ENCODE assay signal across 43 cellular contexts in the genomic region with DNA sequence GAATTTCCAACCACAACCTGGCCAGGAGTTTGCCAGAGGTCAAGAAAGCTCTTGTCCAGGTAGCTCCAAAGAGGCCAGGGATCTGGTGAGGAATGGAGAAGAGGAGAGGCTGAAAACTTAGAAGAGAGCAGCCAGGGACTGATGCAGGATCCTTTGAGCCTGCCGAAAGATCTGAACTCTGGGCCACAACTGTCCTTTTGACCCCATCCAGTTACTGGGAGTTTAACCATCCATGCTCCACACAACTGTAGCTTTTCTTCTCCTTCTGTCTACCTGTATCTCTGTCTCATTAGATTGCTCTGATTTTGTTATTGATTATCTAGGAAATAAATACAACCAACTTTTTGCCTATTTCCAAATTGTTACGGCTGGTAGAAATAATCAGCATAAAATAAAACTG. TPM values are rescaled to one million over a fixed set of nuclear protein-coding genes. Genes with fewer than 3 reads are reported as not detected.
"Had no signal": no experiment of that assay in that cellular context is flagged by ENCODE, and none has a peak within 500 bp of the region (broad histone marks: within the 10 kb centered on the region; RNA-seq: fewer than 3 reads in every experiment).

No MANE protein-coding gene starts in this region.

- H3K9me3 ChIP-seq: adrenal gland, ascending aorta, body of pancreas had no signal

- H3K36me3 ChIP-seq: adrenal gland, ascending aorta, brain microvascular endothelial cell, breast epithelium, cardiac muscle cell had no signal

- DNase-seq: activated effector memory CD4-positive, alpha-beta T cell treated with anti-CD3 and anti-CD28 coated beads, Interleukin-2, amount 50 U/mL, for 16 hours; activated effector memory CD4-positive, alpha-beta T cell treated with Interleukin-2 at 50 U/mL for 16 hours; activated gamma-delta T cell; activated gamma-delta T cell treated with Interleukin-2 at 50 U/mL for 16 hours; activated naive CD4-positive, alpha-beta T cell; activated naive CD4-positive, alpha-beta T cell treated with anti-CD3 and anti-CD28 coated beads for 36 hours; activated naive CD4-positive, alpha-beta T cell treated with anti-CD3 and anti-CD28 coated beads, Interleukin-2, amount 10 ng/mL, durations not matched to agents 7 days and 5 days; activated naive CD4-positive, alpha-beta T cell treated with anti-CD3 and anti-CD28 coated beads, Interleukin-2, amount 50 U/mL, for 16 hours; activated naive CD4-positive, alpha-beta T cell treated with Interleukin-2 at 50 U/mL for 16 hours; activated naive CD8-positive, alpha-beta T cell treated with anti-CD3 and anti-CD28 coated beads for 36 hours; activated naive CD8-positive, alpha-beta T cell treated with anti-CD3 and anti-CD28 coated beads, Interleukin-2, amount 10 ng/mL, durations not matched to agents 7 days and 5 days; activated naive CD8-positive, alpha-beta T cell treated with anti-CD3 and anti-CD28 coated beads, Interleukin-2, amount 50 U/mL, for 24 hours; activated T-cell treated with anti-CD3 and anti-CD28 coated beads, Interleukin-2, amount 50 U/mL, for 1 hour; activated T-cell treated with anti-CD3 and anti-CD28 coated beads, Interleukin-2, amount 50 U/mL, for 24 hours; activated T-cell treated with anti-CD3 and anti-CD28 coated beads, Interleukin-2, amount 50 U/mL, for 4 hours; activated T-cell treated with anti-CD3 and anti-CD28 coated beads, Interleukin-2, amount 50 U/mL, for 48 hours; activated T-cell treated with anti-CD3 and anti-CD28 coated beads, Interleukin-2, amount 50 U/mL, for 72 hours; adrenal gland; amniotic stem cell; amygdala; anterior cingulate cortex; aorta; body of pancreas; brain microvascular endothelial cell; caudate nucleus; central memory CD4-positive, alpha-beta T cell; cerebellar nuclear complex had no signal

- H3K4me1 Mint-ChIP-seq: activated naive CD4-positive, alpha-beta T cell treated with anti-CD3 and anti-CD28 coated beads, Interleukin-2, amount 10 ng/mL, durations not matched to agents 7 days and 5 days; activated naive CD4-positive, alpha-beta T cell treated with anti-CD3 and anti-CD28 coated beads, Interleukin-2, amount 50 U/mL, for 24 hours; activated naive CD8-positive, alpha-beta T cell treated with anti-CD3 and anti-CD28 coated beads for 36 hours; activated naive CD8-positive, alpha-beta T cell treated with anti-CD3 and anti-CD28 coated beads, Interleukin-2, amount 10 ng/mL, durations not matched to agents 7 days and 5 days; activated naive CD8-positive, alpha-beta T cell treated with anti-CD3 and anti-CD28 coated beads, Interleukin-2, amount 50 U/mL, for 24 hours; activated T-helper 17 cell treated with anti-CD3 and anti-CD28 coated beads, Interleukin-2, amount 50 U/mL, for 72 hours; brain; central memory CD8-positive, alpha-beta T cell had no signal

- H3K27me3 Mint-ChIP-seq: activated naive CD4-positive, alpha-beta T cell treated with anti-CD3 and anti-CD28 coated beads, Interleukin-2, amount 50 U/mL, for 24 hours; activated naive CD8-positive, alpha-beta T cell treated with anti-CD3 and anti-CD28 coated beads for 36 hours; brain had no signal

- H3K27ac ChIP-seq: adrenal gland, ascending aorta, body of pancreas, brain microvascular endothelial cell, breast epithelium, cardiac muscle cell had no signal

- H3K36me3 Mint-ChIP-seq: activated naive CD4-positive, alpha-beta T cell treated with anti-CD3 and anti-CD28 coated beads, Interleukin-2, amount 10 ng/mL, durations not matched to agents 7 days and 5 days; activated naive CD4-positive, alpha-beta T cell treated with anti-CD3 and anti-CD28 coated beads, Interleukin-2, amount 50 U/mL, for 24 hours; activated naive CD8-positive, alpha-beta T cell; activated naive CD8-positive, alpha-beta T cell treated with anti-CD3 and anti-CD28 coated beads for 36 hours; activated naive CD8-positive, alpha-beta T cell treated with anti-CD3 and anti-CD28 coated beads, Interleukin-2, amount 10 ng/mL, durations not matched to agents 7 days and 5 days; brain had no signal

- H3K4me1 ChIP-seq: adrenal gland, ascending aorta, body of pancreas, breast epithelium had no signal

- FAIRE-seq: astrocyte, bronchial epithelial cell had no signal

- H3K4me3 Mint-ChIP-seq: activated naive CD4-positive, alpha-beta T cell treated with anti-CD3 and anti-CD28 coated beads for 36 hours; activated naive CD4-positive, alpha-beta T cell treated with anti-CD3 and anti-CD28 coated beads, Interleukin-2, amount 10 ng/mL, durations not matched to agents 7 days and 5 days; activated naive CD4-positive, alpha-beta T cell treated with anti-CD3 and anti-CD28 coated beads, Interleukin-2, amount 50 U/mL, for 24 hours; activated naive CD8-positive, alpha-beta T cell; activated naive CD8-positive, alpha-beta T cell treated with anti-CD3 and anti-CD28 coated beads for 36 hours; activated naive CD8-positive, alpha-beta T cell treated with anti-CD3 and anti-CD28 coated beads, Interleukin-2, amount 10 ng/mL, durations not matched to agents 7 days and 5 days; activated naive CD8-positive, alpha-beta T cell treated with anti-CD3 and anti-CD28 coated beads, Interleukin-2, amount 50 U/mL, for 24 hours; activated T-cell treated with anti-CD3 and anti-CD28 coated beads, Interleukin-2, amount 50 U/mL, for 24 hours; activated T-cell treated with anti-CD3 and anti-CD28 coated beads, Interleukin-2, amount 50 U/mL, for 4 hours; activated T-cell treated with anti-CD3 and anti-CD28 coated beads, Interleukin-2, amount 50 U/mL, for 72 hours; activated T-helper 1 cell treated with anti-CD3 and anti-CD28 coated beads, Interleukin-12 subunit alpha, Interleukin-12 subunit beta, Interleukin-2, Interleukin-4 antibody, amounts not matched to agents 30 ng/mL and 10 ng/mL and 1 ng/mL, durations not matched to agents 14 hours and 24 hours and 36 hours; activated T-helper 17 cell treated with anti-CD3 and anti-CD28 coated beads, Interleukin-2, amount 50 U/mL, for 72 hours; brain; central memory CD8-positive, alpha-beta T cell had no signal

- H3K27ac Mint-ChIP-seq: activated naive CD4-positive, alpha-beta T cell treated with anti-CD3 and anti-CD28 coated beads for 36 hours; activated naive CD4-positive, alpha-beta T cell treated with anti-CD3 and anti-CD28 coated beads, Interleukin-2, amount 10 ng/mL, durations not matched to agents 7 days and 5 days; activated naive CD4-positive, alpha-beta T cell treated with anti-CD3 and anti-CD28 coated beads, Interleukin-2, amount 50 U/mL, for 24 hours; activated naive CD4-positive, alpha-beta T cell treated with anti-CD3 and anti-CD28 coated beads, Interleukin-2, amount 50 U/mL, for 72 hours; activated naive CD8-positive, alpha-beta T cell; activated naive CD8-positive, alpha-beta T cell treated with anti-CD3 and anti-CD28 coated beads for 36 hours; activated naive CD8-positive, alpha-beta T cell treated with anti-CD3 and anti-CD28 coated beads, Interleukin-2, amount 10 ng/mL, durations not matched to agents 7 days and 5 days; activated naive CD8-positive, alpha-beta T cell treated with anti-CD3 and anti-CD28 coated beads, Interleukin-2, amount 50 U/mL, for 24 hours; activated T-cell treated with anti-CD3 and anti-CD28 coated beads, Interleukin-2, amount 50 U/mL, for 24 hours; activated T-cell treated with anti-CD3 and anti-CD28 coated beads, Interleukin-2, amount 50 U/mL, for 72 hours; activated T-helper 1 cell treated with anti-CD3 and anti-CD28 coated beads, Interleukin-12 subunit alpha, Interleukin-12 subunit beta, Interleukin-2, Interleukin-4 antibody, amounts not matched to agents 30 ng/mL and 10 ng/mL and 1 ng/mL, durations not matched to agents 14 hours and 24 hours and 36 hours; activated T-helper 17 cell treated with anti-CD3 and anti-CD28 coated beads, Interleukin-2, amount 50 U/mL, for 72 hours; activated T-helper 2 cell treated with anti-CD3 and anti-CD28 coated beads, Interferon-gamma antibody, Interleukin-2, Interleukin-4, amounts not matched to agents 10 μg/mL and 5 μg/mL and 100 μg/mL, durations not matched to agents 14 hours and 24 hours and 36 hours; brain had no signal

- H3K27me3 ChIP-seq: adrenal gland, ascending aorta, body of pancreas, brain microvascular endothelial cell, breast epithelium, cardiac muscle cell had no signal

- H3K4me3 ChIP-seq: adrenal gland, ascending aorta, body of pancreas, breast epithelium, cardiac muscle cell had no signal

- ATAC-seq: activated naive CD4-positive, alpha-beta T cell treated with anti-CD3 and anti-CD28 coated beads, Interleukin-2, amount 50 U/mL, for 72 hours; activated naive CD8-positive, alpha-beta T cell treated with anti-CD3 and anti-CD28 coated beads, Interleukin-2, amount 50 U/mL, for 24 hours; activated T-cell treated with anti-CD3 and anti-CD28 coated beads, Interleukin-2, amount 50 U/mL, for 4 hours; activated T-cell treated with anti-CD3 and anti-CD28 coated beads, Interleukin-2, amount 50 U/mL, for 72 hours; activated T-helper 17 cell treated with anti-CD3 and anti-CD28 coated beads, Interleukin-2, amount 50 U/mL, for 72 hours; body of pancreas had no signal

- H3K9me3 Mint-ChIP-seq: activated naive CD4-positive, alpha-beta T cell treated with anti-CD3 and anti-CD28 coated beads, Interleukin-2, amount 10 ng/mL, durations not matched to agents 7 days and 5 days; activated naive CD4-positive, alpha-beta T cell treated with anti-CD3 and anti-CD28 coated beads, Interleukin-2, amount 50 U/mL, for 24 hours; activated naive CD8-positive, alpha-beta T cell treated with anti-CD3 and anti-CD28 coated beads for 36 hours; activated T-cell treated with anti-CD3 and anti-CD28 coated beads, Interleukin-2, amount 50 U/mL, for 24 hours; activated T-cell treated with anti-CD3 and anti-CD28 coated beads, Interleukin-2, amount 50 U/mL, for 4 hours; activated T-helper 1 cell treated with anti-CD3 and anti-CD28 coated beads, Interleukin-12 subunit alpha, Interleukin-12 subunit beta, Interleukin-2, Interleukin-4 antibody, amounts not matched to agents 30 ng/mL and 10 ng/mL and 1 ng/mL, durations not matched to agents 14 hours and 24 hours and 36 hours; activated T-helper 17 cell treated with anti-CD3 and anti-CD28 coated beads, Interleukin-2, amount 50 U/mL, for 72 hours; central memory CD8-positive, alpha-beta T cell had no signal

RNA-seq across cellular contexts. Expression of a gene that starts 36.7 kb away (rescaled TPM):
- total RNA-seq: activated naive CD4-positive, alpha-beta T cell treated with anti-CD3 and anti-CD28 coated beads for 36 hours; activated naive CD4-positive, alpha-beta T cell treated with anti-CD3 and anti-CD28 coated beads, Interleukin-2, amount 50 U/mL, for 72 hours; activated naive CD8-positive, alpha-beta T cell treated with anti-CD3 and anti-CD28 coated beads for 36 hours; activated naive CD8-positive, alpha-beta T cell treated with anti-CD3 and anti-CD28 coated beads, Interleukin-2, amount 10 ng/mL, durations not matched to agents 7 days and 5 days; activated T-cell treated with anti-CD3 and anti-CD28 coated beads, Interleukin-2, amount 50 U/mL, for 72 hours; activated T-helper 2 cell treated with anti-CD3 and anti-CD28 coated beads, Interferon-gamma antibody, Interleukin-2, Interleukin-4, amounts not matched to agents 10 μg/mL and 5 μg/mL and 100 μg/mL, durations not matched to agents 14 hours and 24 hours and 36 hours; adrenal gland; aorta; ascending aorta; astrocyte; body of pancreas; breast epithelium; bronchial epithelial cell; cardiac muscle cell; cardiac septum; chondrocyte had no signal
- polyA plus RNA-seq: adipose tissue, aorta had no signal
